In genomic region chr5:179374506-179375235, GRCh38 we compare ENCODE assay signal across 1 cellular context.
TF ChIP-seq lines count a peak whose summit lies in the region.

No MANE protein-coding gene starts in this region.

TF ChIP-seq in SK-N-SH, 30 proteins besides CTCF, POLR2A, EP300 and RAD21 (continued from another document):
- TF ChIP-seq NFIC (IDR thresholded peaks at IDR 0.05; ENCODE audit: borderline replicate concordance): no peak
- TF ChIP-seq, protein P1, sequence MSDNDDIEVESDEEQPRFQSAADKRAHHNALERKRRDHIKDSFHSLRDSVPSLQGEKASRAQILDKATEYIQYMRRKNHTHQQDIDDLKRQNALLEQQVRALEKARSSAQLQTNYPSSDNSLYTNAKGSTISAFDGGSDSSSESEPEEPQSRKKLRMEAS (IDR thresholded peaks at IDR 0.05; ENCODE audit: low read depth): no peak
